Comparison of ENCODE assay signal across 8 cellular contexts in genomic region chr17:81049372-81049911, GRCh38. TPM values are rescaled to one million over a fixed set of nuclear protein-coding genes. Genes with fewer than 3 reads are reported as not detected.
DNase-seq lines count a peak whose midpoint lies in the region; ATAC-seq and TF ChIP-seq lines count a peak whose summit lies in the region.

No MANE protein-coding gene starts in this region.

- H2AFZ ChIP-seq in Karpas-422 (ENCODE audit: low read length), result no peak overlapping the region

- H3K27ac ChIP-seq in thoracic aorta (no peak overlapping the region), Karpas-422 (ENCODE audit: low read length) (no peak overlapping the region)

- TF ChIP-seq CTCF in WTC11 (IDR thresholded peaks at IDR 0.05) (no peak), kidney epithelial cell (IDR thresholded peaks at IDR 0.05; ENCODE audit: insufficient read depth, low read length, poor library complexity, severe bottlenecking) (peak; percentile 3), thoracic aorta (IDR thresholded peaks at IDR 0.05) (no peak)

- no peak for ATAC-seq in WTC11
- no peak for ATAC-seq in thoracic aorta (ENCODE audit: insufficient number of reproducible peaks, low FRiP score, low read depth)
- ATAC-seq in HG03108 (IDR thresholded peaks at IDR 0.05; ENCODE audit: unreplicated experiment), result no peak
- no peak for ATAC-seq in HG03565 (IDR thresholded peaks at IDR 0.05; ENCODE audit: unreplicated experiment)

- H3K36me3 ChIP-seq in kidney epithelial cell (ENCODE audit: control insufficient read depth, insufficient read depth, low read length) (no peaks in the 10 kb centered on the region), thoracic aorta (no peaks in the 10 kb centered on the region), Karpas-422 (ENCODE audit: insufficient read depth, low read length) (no peaks in the 10 kb centered on the region)

- H3K4me3 ChIP-seq in kidney epithelial cell (ENCODE audit: low read depth, low read length) (no peak overlapping the region), thoracic aorta (peak overlapping the region; percentile 9), Karpas-422 (ENCODE audit: low read length) (no peak overlapping the region)

- H3K27me3 Mint-ChIP-seq in activated T-cell treated with anti-CD3 and anti-CD28 coated beads, Interleukin-2, amount 50 U/mL, for 24 hours, result no peaks in the 10 kb centered on the region
- H3K27me3 Mint-ChIP-seq in WTC11 (ENCODE audit: low read depth), result no peaks in the 10 kb centered on the region

- peaks cover 11 to 20% of the 10 kb centered on the region in 2 donors for H3K4me1 ChIP-seq in thoracic aorta (ENCODE audit: control insufficient read depth in 1 of 2, low read depth in 2 of 2)
- H3K4me1 ChIP-seq in Karpas-422 (ENCODE audit: low read length), result no peaks in the 10 kb centered on the region

- no peaks in the 10 kb centered on the region for H3K9me3 Mint-ChIP-seq in activated T-cell treated with anti-CD3 and anti-CD28 coated beads, Interleukin-2, amount 50 U/mL, for 24 hours
- H3K9me3 Mint-ChIP-seq in WTC11, result no peaks in the 10 kb centered on the region

- no peaks in the 10 kb centered on the region for H4K20me1 ChIP-seq in Karpas-422 (ENCODE audit: insufficient read depth, low read depth, low read length)

- CTCF ChIA-PET in WTC11 (lab: Charles Lee), result interaction anchor here (0.9 to 1.3 kb wide), 4 partner anchors 9 to 48 kb away, joined by 3 to 7 read pairs (median 4); no protein-coding TSS in a partner anchor

- H3K79me2 ChIP-seq in Karpas-422 (ENCODE audit: low read length), result no peaks in the 10 kb centered on the region

- no peak for DNase-seq in activated T-cell treated with anti-CD3 and anti-CD28 coated beads, Interleukin-2, amount 50 U/mL, for 24 hours
- no peak for DNase-seq in activated T-cell treated with anti-CD3 and anti-CD28 coated beads, Interleukin-2, amount 50 U/mL, for 1 hour
- DNase-seq in WTC11 (ENCODE audit: low spot score) (no peak), kidney epithelial cell (ENCODE audit: low read depth) (no peak), thoracic aorta (ENCODE audit: low spot score) (no peak), Karpas-422 (no peak)

- POLR2A ChIA-PET in WTC11 (lab: Charles Lee), result no interaction called here

- H3K9me3 ChIP-seq in thoracic aorta (no peaks in the 10 kb centered on the region), Karpas-422 (ENCODE audit: low read length) (no peaks in the 10 kb centered on the region)

- peaks cover 14% of the 10 kb centered on the region for H3K4me1 Mint-ChIP-seq in activated T-cell treated with anti-CD3 and anti-CD28 coated beads, Interleukin-2, amount 50 U/mL, for 24 hours (ENCODE audit: low read depth)
- H3K4me1 Mint-ChIP-seq in WTC11, result peaks cover 6% of the 10 kb centered on the region; the same call in 1 of the 2 replicates

- no peak overlapping the region for H3K4me3 Mint-ChIP-seq in activated T-cell treated with anti-CD3 and anti-CD28 coated beads, Interleukin-2, amount 50 U/mL, for 24 hours
- no peak overlapping the region for H3K4me3 Mint-ChIP-seq in WTC11

- H3K27ac Mint-ChIP-seq in activated T-cell treated with anti-CD3 and anti-CD28 coated beads, Interleukin-2, amount 50 U/mL, for 24 hours, result peak overlapping the region; percentile 65
- H3K27ac Mint-ChIP-seq in WTC11, result peak overlapping the region; percentile 84

- H3K9me2 ChIP-seq in Karpas-422 (replicated peaks; ENCODE audit: insufficient read depth, low read length), result no peaks in the 10 kb centered on the region

- H3K27me3 ChIP-seq in kidney epithelial cell (ENCODE audit: control insufficient read depth, insufficient read depth, low read length) (no peaks in the 10 kb centered on the region), thoracic aorta (replicated peaks; ENCODE audit: insufficient read depth) (no peaks in the 10 kb centered on the region), Karpas-422 (ENCODE audit: low read length) (no peaks in the 10 kb centered on the region)

- no peaks in the 10 kb centered on the region for H3K36me3 Mint-ChIP-seq in activated T-cell treated with anti-CD3 and anti-CD28 coated beads, Interleukin-2, amount 50 U/mL, for 24 hours (ENCODE audit: low read depth)
- no peaks in the 10 kb centered on the region for H3K36me3 Mint-ChIP-seq in WTC11

- H3K4me2 ChIP-seq in Karpas-422 (ENCODE audit: low read depth, low read length, poor library complexity, severe bottlenecking), result no peak overlapping the region

- no peak overlapping the region for H3K9ac ChIP-seq in Karpas-422 (ENCODE audit: low read length)

TF ChIP-seq in WTC11, 78 proteins besides CTCF, POLR2A, EP300 and RAD21:
- no peak for TF ChIP-seq FOXP1 (CRISPR knock-in tag; IDR thresholded peaks at IDR 0.05; ENCODE audit: borderline replicate concordance)
- TF ChIP-seq ZNF232 (CRISPR knock-in tag; IDR thresholded peaks at IDR 0.05), result no peak
- TF ChIP-seq NR3C1 (CRISPR knock-in tag; conservative IDR thresholded peaks at IDR 0.05; ENCODE audit: low read depth), result no peak
- TF ChIP-seq TCF7 (CRISPR knock-in tag; IDR thresholded peaks at IDR 0.05; ENCODE audit: low read depth), result no peak
- TF ChIP-seq ZNF138 (CRISPR knock-in tag; conservative IDR thresholded peaks at IDR 0.05), result no peak
- TF ChIP-seq CREB1 (CRISPR knock-in tag; IDR thresholded peaks at IDR 0.05), result no peak
- no peak for TF ChIP-seq ZNF281 (CRISPR knock-in tag; IDR thresholded peaks at IDR 0.05)

RNA-seq across cellular contexts. Expression of gene BAIAP2, which starts 14.5 kb away (rescaled TPM):
- 16.9 to 20.7 TPM (median 18.4 TPM) in 3 replicates for total RNA-seq in WTC11 (2021)
- total RNA-seq in kidney epithelial cell, result 80.3 and 83.4 TPM in 2 replicates
- 10 to 100 TPM in 1 of 2 donors, 1 to 10 TPM in 1; 9.9 to 15.6 TPM for total RNA-seq in thoracic aorta
- not detected in 2 replicates for total RNA-seq in Karpas-422 (2014; rRNA removed; shearing (Covaris generic); ENCODE audit: low replicate concordance)

RNA-seq across cellular contexts. Expression of gene CHMP6, which starts 57.8 kb away (rescaled TPM):
- total RNA-seq in WTC11 (2021), result 15.0 to 23.1 TPM (median 19.6 TPM) in 3 replicates
- total RNA-seq in kidney epithelial cell, result 26.6 and 36.6 TPM in 2 replicates
- total RNA-seq in thoracic aorta, result 10 to 100 TPM; 20.2 to 38.0 TPM
- total RNA-seq in Karpas-422 (2014; rRNA removed; shearing (Covaris generic); ENCODE audit: low replicate concordance), result 16.1 and 23.1 TPM in 2 replicates

Comparison
In these comparisons a context has a peak if more than half of its experiments do, and no peak if none do; other contexts are left out.
1. RNA of gene BAIAP2, which starts 14.5 kb away (total RNA-seq): 80.3 to 83.4 TPM in kidney epithelial cell, 16.9 to 20.7 TPM in WTC11 and 9.9 to 15.6 TPM in thoracic aorta; not detected in Karpas-422; every median in the first group is over 10 times any median in the second.